Comparison of ENCODE assay signal across 1 cellular context in the genomic region with DNA sequence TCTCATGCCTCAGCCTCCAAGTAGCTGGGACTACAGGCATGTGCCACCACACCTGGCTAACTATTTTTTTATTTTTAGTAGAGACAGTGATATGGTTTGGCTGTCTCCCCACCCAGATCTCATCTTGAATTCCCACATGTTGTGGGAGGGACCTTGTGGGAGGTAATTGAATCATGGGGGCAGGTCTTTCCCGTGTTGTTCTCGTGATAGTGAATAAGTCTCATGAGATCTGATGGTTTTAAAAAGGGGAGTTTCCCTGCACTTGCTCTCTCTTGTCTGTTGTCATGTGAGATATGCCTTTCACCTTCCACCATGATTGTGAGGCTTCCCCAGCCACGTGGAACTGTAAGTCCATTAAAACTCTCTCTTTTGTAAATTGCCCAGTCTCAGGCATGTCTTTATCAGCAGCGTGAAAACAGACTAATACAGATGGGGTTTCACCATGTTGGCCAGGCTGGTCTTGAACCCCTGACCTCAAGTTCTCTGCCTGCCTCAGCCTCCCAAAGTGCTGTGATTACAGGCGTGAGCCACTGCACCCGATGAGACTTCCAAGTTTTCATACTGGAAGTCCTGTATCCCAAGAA.
TF ChIP-seq lines count a peak whose summit lies in the region.
"Not testable (repeated sequence)": the region's sequence is repeated elsewhere in the genome, so short reads cannot be mapped to it uniquely, and the experiment has no call there.

No MANE protein-coding gene starts in this region.

TF ChIP-seq in K562, 482 proteins besides CTCF, POLR2A, EP300 and RAD21 (continues in another document):
- peak; percentile 49; the same call in 1 of the 2 replicates for TF ChIP-seq POLR2AphosphoS5 (IDR thresholded peaks at IDR 0.05; ENCODE audit: control insufficient read depth, insufficient read depth, low read depth, low read length)
- peak; percentile 49 for TF ChIP-seq USF1 (CRISPR knock-in tag; IDR thresholded peaks at IDR 0.05)
- peak; percentile 70; the same call in 1 of the 2 replicates for TF ChIP-seq TOE1 (IDR thresholded peaks at IDR 0.05; ENCODE audit: borderline replicate concordance)
- TF ChIP-seq TOE1 (CRISPR knock-in tag; IDR thresholded peaks at IDR 0.05; ENCODE audit: borderline replicate concordance, low read depth); NR2C2 (CRISPR knock-in tag; IDR thresholded peaks at IDR 0.05); MYBL2 (CRISPR knock-in tag; IDR thresholded peaks at IDR 0.05; ENCODE audit: borderline replicate concordance); FOXM1 (CRISPR knock-in tag; IDR thresholded peaks at IDR 0.05; ENCODE audit: low read depth); NR2C1 (IDR thresholded peaks at IDR 0.05); TEAD4 (CRISPR knock-in tag; IDR thresholded peaks at IDR 0.05; ENCODE audit: borderline replicate concordance): not testable (repeated sequence)
- peak in 1 of 2 experiments; percentile 34 for TF ChIP-seq E2F6 (IDR thresholded peaks at IDR 0.05; ENCODE audit: borderline replicate concordance in 1 of 2, extremely low read depth in 1 of 2, insufficient read depth in 1 of 2, insufficient read length in 1 of 2, low read depth in 1 of 2, low read length in 1 of 2, poor library complexity in 1 of 2, severe bottlenecking in 1 of 2)
- TF ChIP-seq SOX6 (IDR thresholded peaks at IDR 0.05) = 0 out of 2 replicates have a peak, but pooled peaks have one; percentile 49
- peak; percentile 52 for TF ChIP-seq NR2C2 (tag; IDR thresholded peaks at IDR 0.05)
- TF ChIP-seq YY1 (IDR thresholded peaks at IDR 0.05; ENCODE audit: borderline replicate concordance in 1 of 3, control insufficient read depth in 1 of 3, extremely low read depth in 1 of 3, insufficient read depth in 3 of 3, insufficient read length in 1 of 3, insufficient replicate concordance in 2 of 3, low read depth in 1 of 3, low read length in 2 of 3) = peak in 1 of 3 experiments; percentile 56
- TF ChIP-seq, protein P1, sequence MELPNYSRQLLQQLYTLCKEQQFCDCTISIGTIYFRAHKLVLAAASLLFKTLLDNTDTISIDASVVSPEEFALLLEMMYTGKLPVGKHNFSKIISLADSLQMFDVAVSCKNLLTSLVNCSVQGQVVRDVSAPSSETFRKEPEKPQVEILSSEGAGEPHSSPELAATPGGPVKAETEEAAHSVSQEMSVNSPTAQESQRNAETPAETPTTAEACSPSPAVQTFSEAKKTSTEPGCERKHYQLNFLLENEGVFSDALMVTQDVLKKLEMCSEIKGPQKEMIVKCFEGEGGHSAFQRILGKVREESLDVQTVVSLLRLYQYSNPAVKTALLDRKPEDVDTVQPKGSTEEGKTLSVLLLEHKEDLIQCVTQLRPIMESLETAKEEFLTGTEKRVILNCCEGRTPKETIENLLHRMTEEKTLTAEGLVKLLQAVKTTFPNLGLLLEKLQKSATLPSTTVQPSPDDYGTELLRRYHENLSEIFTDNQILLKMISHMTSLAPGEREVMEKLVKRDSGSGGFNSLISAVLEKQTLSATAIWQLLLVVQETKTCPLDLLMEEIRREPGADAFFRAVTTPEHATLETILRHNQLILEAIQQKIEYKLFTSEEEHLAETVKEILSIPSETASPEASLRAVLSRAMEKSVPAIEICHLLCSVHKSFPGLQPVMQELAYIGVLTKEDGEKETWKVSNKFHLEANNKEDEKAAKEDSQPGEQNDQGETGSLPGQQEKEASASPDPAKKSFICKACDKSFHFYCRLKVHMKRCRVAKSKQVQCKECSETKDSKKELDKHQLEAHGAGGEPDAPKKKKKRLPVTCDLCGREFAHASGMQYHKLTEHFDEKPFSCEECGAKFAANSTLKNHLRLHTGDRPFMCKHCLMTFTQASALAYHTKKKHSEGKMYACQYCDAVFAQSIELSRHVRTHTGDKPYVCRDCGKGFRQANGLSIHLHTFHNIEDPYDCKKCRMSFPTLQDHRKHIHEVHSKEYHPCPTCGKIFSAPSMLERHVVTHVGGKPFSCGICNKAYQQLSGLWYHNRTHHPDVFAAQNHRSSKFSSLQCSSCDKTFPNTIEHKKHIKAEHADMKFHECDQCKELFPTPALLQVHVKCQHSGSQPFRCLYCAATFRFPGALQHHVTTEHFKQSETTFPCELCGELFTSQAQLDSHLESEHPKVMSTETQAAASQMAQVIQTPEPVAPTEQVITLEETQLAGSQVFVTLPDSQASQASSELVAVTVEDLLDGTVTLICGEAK (IDR thresholded peaks at IDR 0.05) = peak; percentile 41; the same call in 1 of the 2 replicates
- TF ChIP-seq, protein P1 (CRISPR knock-in tag; IDR thresholded peaks at IDR 0.05) = not testable (repeated sequence)
- peak; percentile 38; the same call in 1 of the 2 replicates for TF ChIP-seq NCOR1 (IDR thresholded peaks at IDR 0.05)
- peak; percentile 51; the same call in 1 of the 2 replicates for TF ChIP-seq PKNOX1 (IDR thresholded peaks at IDR 0.05)
- peak; percentile 57; the same call in 1 of the 2 replicates for TF ChIP-seq MYBL2 (IDR thresholded peaks at IDR 0.05; ENCODE audit: low read depth)
- TF ChIP-seq FOXM1 (IDR thresholded peaks at IDR 0.05; ENCODE audit: low read depth) = 0 out of 2 replicates have a peak, but pooled peaks have one; percentile 12
- TF ChIP-seq ZNF644 (tag; IDR thresholded peaks at IDR 0.05; ENCODE audit: low read depth) = peak; percentile 80; the same call in 1 of the 2 replicates
- peak; percentile 37; the same call in 1 of the 2 replicates for TF ChIP-seq ATF7 (IDR thresholded peaks at IDR 0.05)
- peak; percentile 32; the same call in 1 of the 2 replicates for TF ChIP-seq NFIC (IDR thresholded peaks at IDR 0.05)
- TF ChIP-seq POLR2B (IDR thresholded peaks at IDR 0.05; ENCODE audit: low read depth, partially characterized antibody) = peak; percentile 89
- peak in 1 of 2 experiments; percentile 27; a peak in 1 of 4 replicates for TF ChIP-seq TRIM24 (IDR thresholded peaks at IDR 0.05)
- TF ChIP-seq, protein P2, sequence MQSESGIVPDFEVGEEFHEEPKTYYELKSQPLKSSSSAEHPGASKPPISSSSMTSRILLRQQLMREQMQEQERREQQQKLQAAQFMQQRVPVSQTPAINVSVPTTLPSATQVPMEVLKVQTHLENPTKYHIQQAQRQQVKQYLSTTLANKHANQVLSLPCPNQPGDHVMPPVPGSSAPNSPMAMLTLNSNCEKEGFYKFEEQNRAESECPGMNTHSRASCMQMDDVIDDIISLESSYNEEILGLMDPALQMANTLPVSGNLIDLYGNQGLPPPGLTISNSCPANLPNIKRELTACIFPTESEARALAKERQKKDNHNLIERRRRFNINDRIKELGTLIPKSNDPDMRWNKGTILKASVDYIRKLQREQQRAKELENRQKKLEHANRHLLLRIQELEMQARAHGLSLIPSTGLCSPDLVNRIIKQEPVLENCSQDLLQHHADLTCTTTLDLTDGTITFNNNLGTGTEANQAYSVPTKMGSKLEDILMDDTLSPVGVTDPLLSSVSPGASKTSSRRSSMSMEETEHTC (IDR thresholded peaks at IDR 0.05) = peak; percentile 47; the same call in 1 of the 2 replicates
- TF ChIP-seq ZNF592 (IDR thresholded peaks at IDR 0.05) = peak; percentile 89
- TF ChIP-seq NR2C1 (tag; IDR thresholded peaks at IDR 0.05) = peak; percentile 51
- TF ChIP-seq NRF1 (conservative IDR thresholded peaks at IDR 0.05 in 1 of 2, IDR thresholded peaks at IDR 0.05 in 1 of 2) = peak; percentile 65 to 69
- TF ChIP-seq SIN3A (IDR thresholded peaks at IDR 0.05; ENCODE audit: borderline replicate concordance in 2 of 2, control insufficient read depth in 1 of 2, low read depth in 2 of 2, low read length in 2 of 2) = peak; percentile 17 to 38; a peak in 2 of 4 replicates
- TF ChIP-seq TEAD4 (IDR thresholded peaks at IDR 0.05; ENCODE audit: low read length) = peak; percentile 57
- TF ChIP-seq MTA3 (IDR thresholded peaks at IDR 0.05; ENCODE audit: borderline replicate concordance) = peak; percentile 45; the same call in 1 of the 2 replicates
- TF ChIP-seq MYC (IDR thresholded peaks at IDR 0.05; ENCODE audit: low read depth, low read length) = peak; percentile 92
- 0 out of 2 replicates have a peak, but pooled peaks have one; percentile 55 for TF ChIP-seq MYC (CRISPR knock-in tag; IDR thresholded peaks at IDR 0.05; ENCODE audit: borderline replicate concordance, low read depth)
- peak; percentile 66; the same call in 1 of the 2 replicates for TF ChIP-seq DPF2 (IDR thresholded peaks at IDR 0.05)
- peak; percentile 41; the same call in 1 of the 2 replicates for TF ChIP-seq VEZF1 (CRISPR knock-in tag; IDR thresholded peaks at IDR 0.05)
- peak; percentile 66; the same call in 1 of the 2 replicates for TF ChIP-seq KLF13 (tag; IDR thresholded peaks at IDR 0.05; ENCODE audit: borderline replicate concordance, low read depth)
- TF ChIP-seq RBM25 (IDR thresholded peaks at IDR 0.05; ENCODE audit: low read depth, low read length, severe bottlenecking) = peak; percentile 26
- peak; percentile 80 for TF ChIP-seq NFRKB (IDR thresholded peaks at IDR 0.05; ENCODE audit: low read depth)
